In genomic region chr18:74493689-74494088, GRCh38 we compare ENCODE assay signal across 8 cellular contexts. TPM values are rescaled to one million over a fixed set of nuclear protein-coding genes. Genes with fewer than 3 reads are reported as not detected.
A peak's percentile ranks its signal among the peaks of the same experiment; 100 is the strongest.
DNase-seq lines count a peak whose midpoint lies in the region; ATAC-seq and TF ChIP-seq lines count a peak whose summit lies in the region.

No MANE protein-coding gene starts in this region.

- DNase-seq in AML-193 (lab: John Stamatoyannopoulos, UW): peak; percentile 59 to 69
- DNase-seq in SK-N-DZ (ENCODE audit: low spot score): peak; percentile 64
- DNase-seq in astrocyte of the cerebellum (ENCODE audit: low read depth): peak; percentile 51
- DNase-seq in left lobe of liver (ENCODE audit: low spot score): no peak
- peak; percentile 17 for DNase-seq in stimulated activated naive CD4-positive, alpha-beta T cell treated with Interleukin-2 at 50 U/mL for 16 hours (lab: John Stamatoyannopoulos, UW)

- in situ Hi-C loops in astrocyte of the cerebellum (cut with HindIII; ENCODE audit: low sequenced_read_pairs): no loop called here

- ATAC-seq in GM18517 (IDR thresholded peaks at IDR 0.05; ENCODE audit: unreplicated experiment) (peak; percentile 29), left lobe of liver (peak; percentile 21), GM19463 (IDR thresholded peaks at IDR 0.05; ENCODE audit: unreplicated experiment) (no peak)

- H3K4me3 ChIP-seq in astrocyte of the cerebellum (ENCODE audit: low read depth, low read length): no peak overlapping the region

- peak; percentile 66 for TF ChIP-seq CTCF in LNCAP (IDR thresholded peaks at IDR 0.05)
- TF ChIP-seq CTCF in astrocyte of the cerebellum (IDR thresholded peaks at IDR 0.05; ENCODE audit: low read depth, low read length, missing control alignments): peak; percentile 68

RNA-seq across cellular contexts. Expression of gene CNDP2, which starts 2.5 kb away (rescaled TPM):
- polyA plus RNA-seq in SK-N-DZ (2014; cell fraction: cytosol; rRNA removed): 28.5 and 34.0 TPM in 2 replicates
- polyA plus RNA-seq in SK-N-DZ (2014; cell fraction: nucleus; rRNA removed): 18.8 and 36.7 TPM in 2 replicates
- 243 TPM for total RNA-seq in left lobe of liver

RNA-seq across cellular contexts. Expression of gene DIPK1C, which starts 36.6 kb away (rescaled TPM):
- not detected in 2 replicates for polyA plus RNA-seq in SK-N-DZ (2014; cell fraction: cytosol; rRNA removed)
- not detected in 2 replicates for polyA plus RNA-seq in SK-N-DZ (2014; cell fraction: nucleus; rRNA removed)
- not detected for total RNA-seq in left lobe of liver

RNA-seq across cellular contexts. Expression of gene CNDP1, which starts 40.6 kb away (rescaled TPM):
- polyA plus RNA-seq in SK-N-DZ (2014; cell fraction: cytosol; rRNA removed): 0.14 TPM in 1 of 2 replicates, not detected in the other
- 0.06 and 0.84 TPM in 2 replicates for polyA plus RNA-seq in SK-N-DZ (2014; cell fraction: nucleus; rRNA removed)
- 66.3 TPM for total RNA-seq in left lobe of liver
